In the genomic region with DNA sequence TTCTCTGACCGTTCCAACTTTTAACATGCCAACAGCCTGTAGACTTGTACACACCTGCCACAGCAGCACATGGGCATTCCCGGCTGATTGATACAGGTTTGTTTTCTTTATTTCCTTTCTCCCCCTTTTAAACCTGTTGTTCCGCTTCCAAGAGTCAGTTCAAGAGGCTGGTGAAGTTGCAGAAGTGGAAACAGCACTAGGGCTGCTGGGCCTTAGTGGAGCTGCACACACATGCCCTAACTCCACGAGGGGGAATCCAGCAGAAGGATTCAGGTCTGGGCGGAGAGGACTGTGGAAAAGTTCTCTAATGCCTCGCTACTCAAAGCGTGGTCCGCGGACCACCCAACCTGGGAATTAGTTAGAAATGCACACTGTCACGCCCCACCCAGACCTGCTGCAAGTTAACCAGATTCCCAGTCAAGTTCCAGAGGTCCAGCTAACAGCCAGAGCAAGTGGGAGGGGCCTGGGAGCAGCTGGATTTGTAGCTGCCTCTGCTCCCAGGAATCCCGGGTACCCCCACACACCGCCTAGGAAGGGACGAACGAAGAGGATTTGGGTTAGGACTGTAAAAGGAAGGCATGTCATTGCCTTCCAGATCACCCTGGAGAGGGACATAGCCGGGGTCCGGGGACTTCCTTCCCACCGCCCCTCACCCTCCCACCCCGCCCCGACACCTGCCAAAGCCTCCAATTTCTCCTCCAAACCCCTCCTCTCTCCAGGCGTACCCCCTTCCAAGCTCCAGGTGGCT, we compare ENCODE assay signal across 8 cellular contexts. TPM values are rescaled to one million over a fixed set of nuclear protein-coding genes. Genes with fewer than 3 reads are reported as not detected.
DNase-seq lines count a peak whose midpoint lies in the region; ATAC-seq and TF ChIP-seq lines count a peak whose summit lies in the region.

No MANE protein-coding gene starts in this region.

- H3K4me1 Mint-ChIP-seq in nephron = peaks cover 15% of the 10 kb centered on the region

- TF ChIP-seq CTCF in WI38 (IDR thresholded peaks at IDR 0.05; ENCODE audit: low read depth, low read length) (no peak), fibroblast of the aortic adventitia (IDR thresholded peaks at IDR 0.05; ENCODE audit: insufficient read depth, low read length) (no peak), nephron (IDR thresholded peaks at IDR 0.05; ENCODE audit: unreplicated experiment in 3 of 3) (no peak), GM13977 (IDR thresholded peaks at IDR 0.05; ENCODE audit: extremely low read depth, insufficient read depth, missing control alignments) (no peak)

- peak overlapping the region; percentile 63 to 80 (median 71) for H3K4me3 ChIP-seq in BLaER1 treated with 17β-estradiol and CSF1 and Interleukin-3, amounts not matched to agents 10 nM and 100 nM
- peak overlapping the region; percentile 81 for H3K4me3 ChIP-seq in Jurkat, Clone E6-1 (ENCODE audit: low read length)
- H3K4me3 ChIP-seq in WI38 (ENCODE audit: low read depth, low read length) (peak overlapping the region; percentile 75), fibroblast of the aortic adventitia (ENCODE audit: low read depth, low read length) (peak overlapping the region; percentile 95)

- no peaks in the 10 kb centered on the region for H3K9me3 ChIP-seq in BLaER1 treated with 17β-estradiol and CSF1 and Interleukin-3, amounts not matched to agents 10 nM and 100 nM (replicated peaks in 1 of 11)

- H3K27ac ChIP-seq in BLaER1 treated with 17β-estradiol and CSF1 and Interleukin-3, amounts not matched to agents 10 nM and 100 nM = peak overlapping the region in 10 of 11 experiments; percentile 44 to 81 (median 76); a peak in 19 of 22 replicates

- H3K27me3 Mint-ChIP-seq in nephron (ENCODE audit: low read depth) = peaks cover 8% of the 10 kb centered on the region

- peak overlapping the region; percentile 96 to 99 (median 97) for H3K4me3 Mint-ChIP-seq in nephron

- H3K4me2 ChIP-seq in BLaER1 treated with 17β-estradiol and CSF1 and Interleukin-3, amounts not matched to agents 10 nM and 100 nM = peak overlapping the region; percentile 90 to 100 (median 98)

- H3K4me1 ChIP-seq in BLaER1 treated with 17β-estradiol and CSF1 and Interleukin-3, amounts not matched to agents 10 nM and 100 nM = peaks cover 30 to 58% (median 45%) of the 10 kb centered on the region in 10 experiments

- peaks cover 7% of the 10 kb centered on the region for H3K36me3 Mint-ChIP-seq in nephron (ENCODE audit: low read depth)

- in situ Hi-C loops in GM13977 (cut with MboI; ENCODE audit: low pct_unique_long_range_greater_than_20kb, low sequenced_read_pairs, unreplicated experiment) = no loop called here

- peak overlapping the region; percentile 85 to 96 (median 92) for H3K27ac Mint-ChIP-seq in nephron

- H4K20me1 ChIP-seq in BLaER1 treated with 17β-estradiol and CSF1 and Interleukin-3, amounts not matched to agents 10 nM and 100 nM = peaks cover 0 to 6% (median 0%) of the 10 kb centered on the region in 11 experiments; a peak in 1 of 22 replicates

- no peaks in the 10 kb centered on the region for H3K9me3 Mint-ChIP-seq in nephron

- no peak for DNase-seq in Jurkat, Clone E6-1 (ENCODE audit: low read depth, low spot score)
- DNase-seq in fibroblast of the aortic adventitia (ENCODE audit: low read depth) (peak; percentile 25), GM13977 (ENCODE audit: low spot score) (no peak), SHP77 treated with DMSO at 0.1 percent for 48 hours (lab: John Stamatoyannopoulos, UW) (no peak)

- H3K9ac ChIP-seq in BLaER1 treated with 17β-estradiol and CSF1 and Interleukin-3, amounts not matched to agents 10 nM and 100 nM = peak overlapping the region; percentile 69 to 84 (median 78)

- peaks cover 10 to 23% (median 17%) of the 10 kb centered on the region in 11 experiments; a peak in 19 of 22 replicates for H3K36me3 ChIP-seq in BLaER1 treated with 17β-estradiol and CSF1 and Interleukin-3, amounts not matched to agents 10 nM and 100 nM

- no peaks in the 10 kb centered on the region for H3K27me3 ChIP-seq in BLaER1 treated with 17β-estradiol and CSF1 and Interleukin-3, amounts not matched to agents 10 nM and 100 nM

- peak; percentile 32 for ATAC-seq in GM18511 (IDR thresholded peaks at IDR 0.05; ENCODE audit: unreplicated experiment)

RNA-seq across cellular contexts. Expression of a gene that starts 0.5 kb away (rescaled TPM):
- 15.6 TPM for polyA plus RNA-seq in Jurkat, Clone E6-1 (2012; ENCODE audit: insufficient read depth, insufficient read length)
- total RNA-seq in fibroblast of the aortic adventitia (ENCODE audit: low replicate concordance) = 15.8 and 30.5 TPM in 2 replicates
